In the genomic region with DNA sequence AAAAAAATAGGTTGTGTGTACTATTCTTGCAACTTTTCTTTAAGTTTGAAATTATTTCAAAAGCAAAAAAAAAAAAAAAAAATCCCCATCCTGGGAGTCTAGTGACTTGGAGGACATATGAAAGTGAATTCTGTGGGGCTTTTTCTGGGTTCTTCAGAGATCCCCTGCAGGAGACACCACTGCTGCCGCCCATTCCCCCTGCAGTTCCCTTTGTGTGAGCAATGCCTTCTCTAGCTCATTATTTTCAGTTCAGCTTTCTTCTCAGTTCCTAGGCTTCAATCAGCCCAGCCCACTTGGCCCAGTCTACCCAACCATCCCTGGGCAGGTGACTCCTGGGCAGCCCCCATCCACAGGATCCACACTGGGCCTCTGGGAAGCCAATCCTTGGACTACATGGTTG, we compare ENCODE assay signal across 2 cellular contexts.
TF ChIP-seq lines count a peak whose summit lies in the region.

No MANE protein-coding gene starts in this region.

TF ChIP-seq in liver, 16 proteins besides CTCF, POLR2A, EP300 and RAD21:
- TF ChIP-seq TAF1 (conservative IDR thresholded peaks at IDR 0.05), result no peak

TF ChIP-seq in HepG2, 621 proteins besides CTCF, POLR2A, EP300 and RAD21:
- no peak for TF ChIP-seq ZNF816 (CRISPR knock-in tag; IDR thresholded peaks at IDR 0.05; ENCODE audit: borderline replicate concordance)
